22 cellular contexts compared by ENCODE assay signal in the genomic region with DNA sequence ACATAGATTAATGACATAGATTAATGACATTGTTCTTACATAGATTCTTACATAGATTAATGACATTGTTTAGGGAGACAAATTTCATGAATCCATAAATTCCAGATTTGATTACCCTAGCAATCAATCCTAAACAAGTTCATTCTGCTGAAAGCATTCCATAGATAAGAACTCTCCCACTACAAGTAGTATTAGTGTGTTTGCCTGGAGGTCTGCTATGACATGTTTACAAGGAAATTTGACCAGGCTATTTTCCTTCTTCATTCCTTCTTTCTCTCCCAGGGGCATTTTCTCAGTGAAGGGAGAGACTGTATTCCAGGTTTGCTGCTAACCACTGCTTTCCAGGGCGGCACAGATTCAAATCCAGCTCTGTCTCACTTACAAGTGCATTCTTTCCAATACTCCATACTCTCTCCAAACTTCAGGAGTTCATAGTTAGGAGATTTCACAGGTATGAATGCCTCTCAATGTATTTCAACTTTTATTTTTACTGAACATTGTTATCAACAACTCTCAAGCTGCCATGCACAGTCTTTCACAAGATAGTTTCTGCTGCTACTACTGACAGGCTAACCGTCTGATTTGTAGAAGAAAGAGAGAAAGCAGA.
DNase-seq lines count a peak whose midpoint lies in the region; ATAC-seq, FAIRE-seq and TF ChIP-seq lines count a peak whose summit lies in the region.
"Had no signal": no experiment of that assay in that cellular context is flagged by ENCODE, and none has a peak within 500 bp of the region (broad histone marks: within the 10 kb centered on the region; RNA-seq: fewer than 3 reads in every experiment).

No MANE protein-coding gene starts in this region.

- H3K36me3 ChIP-seq in cardiac muscle cell (no peaks in the 10 kb centered on the region), heart right ventricle (no peaks in the 10 kb centered on the region)

- no peak for FAIRE-seq in urothelium cell line (lab: Jason Lieb, UNC)
- FAIRE-seq: GM12891, HepG2 had no signal

- H3K27me3 ChIP-seq in cardiac muscle cell (no peaks in the 10 kb centered on the region), heart right ventricle (no peaks in the 10 kb centered on the region)

- no peak overlapping the region for H3K4me3 Mint-ChIP-seq in mesothelial cell of epicardium
- no peak overlapping the region for H3K4me3 Mint-ChIP-seq in activated CD8-positive, alpha-beta T cell treated with anti-CD3 and anti-CD28 coated beads for 36 hours
- H3K4me3 Mint-ChIP-seq: B cell had no signal

- H3K27me3 Mint-ChIP-seq in mesothelial cell of epicardium (ENCODE audit: low read depth): peaks cover 11% of the 10 kb centered on the region
- H3K27me3 Mint-ChIP-seq in activated CD8-positive, alpha-beta T cell treated with anti-CD3 and anti-CD28 coated beads for 36 hours: no peaks in the 10 kb centered on the region

- ATAC-seq in heart right ventricle: no peak
- no peak for ATAC-seq in activated CD8-positive, alpha-beta T cell treated with anti-CD3 and anti-CD28 coated beads for 36 hours
- ATAC-seq: HCT116, HepG2 had no signal

- intact Hi-C loops in heart right ventricle (cut with DNase I): loop anchor here in 2 of 10 donors (10.0 kb wide), 2 partner anchors 160 to 540 kb away; no protein-coding TSS in a partner anchor
- intact Hi-C loops in activated CD8-positive, alpha-beta T cell treated with anti-CD3 and anti-CD28 coated beads for 36 hours (cut with micrococcal nuclease): no loop called here

- peaks cover 49% of the 10 kb centered on the region for H3K4me1 Mint-ChIP-seq in mesothelial cell of epicardium
- H3K4me1 Mint-ChIP-seq in activated CD8-positive, alpha-beta T cell treated with anti-CD3 and anti-CD28 coated beads for 36 hours (ENCODE audit: low read depth): no peaks in the 10 kb centered on the region
- H3K4me1 Mint-ChIP-seq: B cell had no signal

- CTCF ChIA-PET in activated CD8-positive, alpha-beta T cell treated with anti-CD3 and anti-CD28 coated beads for 36 hours (lab: Charles Lee): interaction anchor here (1.3 kb wide), 1 partner anchor 10 kb away, joined by 14 read pairs; no protein-coding TSS in a partner anchor

- H3K4me3 ChIP-seq in cardiac muscle cell (no peak overlapping the region), heart right ventricle (no peak overlapping the region), fibroblast of villous mesenchyme (ENCODE audit: low read depth, low read length) (no peak overlapping the region)

- H3K27ac ChIP-seq in cardiac muscle cell (peak overlapping the region; percentile 78), heart right ventricle (no peak overlapping the region)

- DNase-seq in cardiac muscle cell (ENCODE audit: low read depth in 1 of 2, low spot score in 1 of 2): peak in 1 of 2 donors; percentile 55
- DNase-seq in heart right ventricle: no peak
- DNase-seq in fibroblast of villous mesenchyme (ENCODE audit: low read depth): peak; percentile 17
- DNase-seq in mesothelial cell of epicardium (ENCODE audit: low spot score in 2 of 2, unreplicated experiment in 2 of 2): no peak
- no peak for DNase-seq in NOMO-1 treated with DMSO at 0.1 percent for 48 hours (lab: John Stamatoyannopoulos, UW; ENCODE audit: unreplicated experiment)
- DNase-seq in activated CD8-positive, alpha-beta memory T cell treated with anti-CD3 and anti-CD28 coated beads for 24 hours: no peak
- no peak for DNase-seq in urothelium cell line (ENCODE audit: low spot score)
- DNase-seq in activated CD8-positive, alpha-beta T cell treated with anti-CD3 and anti-CD28 coated beads for 36 hours: no peak
- DNase-seq: 8988T, DMS153, EL, GOT3, KG1, NCI-H1105 treated with DMSO at 0.1 percent for 48 hours, NCI-H1694, NCI-H510A, NCI-H748 treated with DMSO at 0.1 percent for 48 hours, SHP77 had no signal

- no peaks in the 10 kb centered on the region for H3K9me3 ChIP-seq in cardiac muscle cell (ENCODE audit: low read depth)
- H3K9me3 ChIP-seq in heart right ventricle: no peaks in the 10 kb centered on the region

- H3K9me3 Mint-ChIP-seq in mesothelial cell of epicardium: peaks cover 6% of the 10 kb centered on the region
- H3K9me3 Mint-ChIP-seq in activated CD8-positive, alpha-beta T cell treated with anti-CD3 and anti-CD28 coated beads for 36 hours: peaks cover under 1% of the 10 kb centered on the region

- H3K4me1 ChIP-seq in cardiac muscle cell (ENCODE audit: low read depth) (peaks cover 16% of the 10 kb centered on the region), heart right ventricle (peaks cover 0 to 8% (median 0%) of the 10 kb centered on the region in 9 donors)

- TF ChIP-seq CTCF in cardiac muscle cell (IDR thresholded peaks at IDR 0.05; ENCODE audit: low read depth, low read length): no peak
- no peak for TF ChIP-seq CTCF in heart right ventricle (IDR thresholded peaks at IDR 0.05)
- no peak for TF ChIP-seq CTCF in fibroblast of villous mesenchyme (IDR thresholded peaks at IDR 0.05; ENCODE audit: insufficient read depth, low read depth, low read length)
- TF ChIP-seq CTCF in mesothelial cell of epicardium (IDR thresholded peaks at IDR 0.05; ENCODE audit: unreplicated experiment): no peak
- TF ChIP-seq CTCF in activated CD8-positive, alpha-beta T cell treated with anti-CD3 and anti-CD28 coated beads for 36 hours (IDR thresholded peaks at IDR 0.05): no peak

- no peaks in the 10 kb centered on the region for H3K36me3 Mint-ChIP-seq in mesothelial cell of epicardium
- H3K36me3 Mint-ChIP-seq in activated CD8-positive, alpha-beta T cell treated with anti-CD3 and anti-CD28 coated beads for 36 hours (ENCODE audit: low read depth): no peaks in the 10 kb centered on the region

- POLR2A ChIA-PET in activated CD8-positive, alpha-beta T cell treated with anti-CD3 and anti-CD28 coated beads for 36 hours (lab: Charles Lee): no interaction called here

- H3K27ac Mint-ChIP-seq in mesothelial cell of epicardium: peak overlapping the region; percentile 78
- no peak overlapping the region for H3K27ac Mint-ChIP-seq in activated CD8-positive, alpha-beta T cell treated with anti-CD3 and anti-CD28 coated beads for 36 hours
- H3K27ac Mint-ChIP-seq: B cell had no signal

- WGBS in heart right ventricle, 2 donors: 60 to 62% methylated on average over 2 of the region's 2 CpGs
